In genomic region chr22:50435701-50436115, GRCh38 we compare ENCODE assay signal across 15 cellular contexts. TPM values are rescaled to one million over a fixed set of nuclear protein-coding genes. Genes with fewer than 3 reads are reported as not detected.
DNase-seq lines count a peak whose midpoint lies in the region; ATAC-seq and TF ChIP-seq lines count a peak whose summit lies in the region.
"Had no signal": no experiment of that assay in that cellular context is flagged by ENCODE, and none has a peak within 500 bp of the region (broad histone marks: within the 10 kb centered on the region; RNA-seq: fewer than 3 reads in every experiment).

No MANE protein-coding gene starts in this region.

- H3K9me3 ChIP-seq in mammary epithelial cell (replicated peaks; ENCODE audit: insufficient read depth, low read length): no peaks in the 10 kb centered on the region
- H3K9me3 ChIP-seq: A549, SJSA1 had no signal

- H3K27me3 ChIP-seq in mammary epithelial cell (ENCODE audit: insufficient read depth, low read length): no peaks in the 10 kb centered on the region
- no peaks in the 10 kb centered on the region for H3K27me3 ChIP-seq in foreskin keratinocyte
- H3K27me3 ChIP-seq: SJSA1 had no signal

- H3K79me2 ChIP-seq in mammary epithelial cell (ENCODE audit: insufficient read depth, low read length): no peaks in the 10 kb centered on the region

- H3K4me3 ChIP-seq in mammary epithelial cell (replicated peaks in 1 of 3; ENCODE audit: insufficient read depth in 1 of 3, low read depth in 2 of 3, low read length in 3 of 3): no peak overlapping the region
- H3K4me3 ChIP-seq: A549, SJSA1 had no signal

- H3K36me3 ChIP-seq in mammary epithelial cell (ENCODE audit: insufficient read depth, low read length): peaks cover 3% of the 10 kb centered on the region

- H3K4me1 ChIP-seq in mammary epithelial cell (ENCODE audit: insufficient read depth, low read length) (peaks cover 19% of the 10 kb centered on the region), foreskin keratinocyte (no peaks in the 10 kb centered on the region)
- H3K4me1 ChIP-seq: A549, SJSA1 had no signal

- BruUV-seq in mammary epithelial cell (replicated peaks; lab: Mats Ljungman, UMichigan): no TSS peak

- DNase-seq in Right ventricle myocardium inferior (ENCODE audit: missing footprints) (peak; percentile 15), left ventricle myocardium superior (no peak), mammary epithelial cell (peak; percentile 39), foreskin keratinocyte (peak; percentile 20 to 62), NCI-H1048 (lab: John Stamatoyannopoulos, UW) (no peak)
- no peak for DNase-seq in activated CD4-positive, alpha-beta T cell treated with anti-CD3 and anti-CD28 coated beads, Interleukin-2, amount 50 U/mL, for 4 hours
- no peak for DNase-seq in stimulated activated CD4-positive, alpha-beta T cell treated with anti-CD3 and anti-CD28 coated beads, Interleukin-12 subunit alpha, Interleukin-12 subunit beta, amount 100 ng/mL, for 4 hours
- DNase-seq: CD8-positive, alpha-beta memory T cell; GOT3; NCI-H1694 treated with DMSO at 0.1 percent for 48 hours; NCI-H510A; NCI-H748 treated with DMSO at 0.1 percent for 48 hours had no signal

- CTCF ChIA-PET in mammary epithelial cell (lab: Charles Lee; ENCODE audit: low non-redundant PET): no interaction called here

- no peak for ATAC-seq in Right ventricle myocardium inferior
- no peak for ATAC-seq in left ventricle myocardium superior
- ATAC-seq in foreskin keratinocyte: peak; percentile 26
- ATAC-seq in HG03097 (IDR thresholded peaks at IDR 0.05; ENCODE audit: low FRiP score, unreplicated experiment): no peak
- ATAC-seq: A549 had no signal

- dilution Hi-C loops in mammary epithelial cell (cut with HindIII; ENCODE audit: low sequenced_read_pairs): no loop called here

- intact Hi-C loops in Right ventricle myocardium inferior (cut with DNase I): no loop called here
- intact Hi-C loops in left ventricle myocardium superior (cut with micrococcal nuclease): no loop called here
- intact Hi-C loops in mammary epithelial cell (cut with micrococcal nuclease): loop anchor here (5.0 kb wide), 1 partner anchor 183 kb away; the partner anchor contains the start of gene HDAC10

- WGBS in mammary epithelial cell (ENCODE audit: low coverage, missing lambda C conversion rate): 47% methylated on average over 8 of the region's 10 CpGs

- no peaks in the 10 kb centered on the region for H4K20me1 ChIP-seq in mammary epithelial cell (ENCODE audit: insufficient read depth, low read length)

- no peak overlapping the region for H3K9ac ChIP-seq in mammary epithelial cell (ENCODE audit: insufficient read depth, low read length)

- peak overlapping the region; percentile 32 for H3K4me2 ChIP-seq in mammary epithelial cell (ENCODE audit: insufficient read depth, low read depth, low read length)
- H3K4me2 ChIP-seq: A549 had no signal

- TF ChIP-seq CTCF in mammary epithelial cell (conservative IDR thresholded peaks at IDR 0.05 in 1 of 2, IDR thresholded peaks at IDR 0.05 in 1 of 2; ENCODE audit: extremely low read depth in 1 of 2, insufficient read depth in 1 of 2, low read depth in 1 of 2, low read length in 2 of 2) (no peak), foreskin keratinocyte (conservative IDR thresholded peaks at IDR 0.05) (no peak)

- H3K27ac ChIP-seq in mammary epithelial cell (ENCODE audit: insufficient read depth, low read depth, low read length) (no peak overlapping the region), foreskin keratinocyte (no peak overlapping the region)
- H3K27ac ChIP-seq: A549, SJSA1 had no signal

- in situ Hi-C loops in mammary epithelial cell (cut with MboI; ENCODE audit: low sequenced_read_pairs in 2 of 2): no loop called here

- no peak overlapping the region for H2AFZ ChIP-seq in mammary epithelial cell (ENCODE audit: low read depth, low read length)

RNA-seq across cellular contexts. Expression of gene SBF1, which starts 39.1 kb away (rescaled TPM):
- total RNA-seq in Right ventricle myocardium inferior (47.7 TPM), left ventricle myocardium superior (55.5 TPM), mammary epithelial cell (10 to 100 TPM; 79.0 to 84.5 TPM), foreskin keratinocyte (64.5 and 69.9 TPM in 2 replicates)
- polyA plus RNA-seq in mammary epithelial cell (37.4 TPM), foreskin keratinocyte (42.6 and 48.6 TPM in 2 replicates)
- polyA minus RNA-seq in mammary epithelial cell: 98.1 TPM

RNA-seq across cellular contexts. Expression of gene ADM2, which starts 45.6 kb away (rescaled TPM):
- total RNA-seq in Right ventricle myocardium inferior (not detected), left ventricle myocardium superior (not detected), mammary epithelial cell (10 to 100 TPM; 21.2 to 30.9 TPM), foreskin keratinocyte (0.95 and 2.0 TPM in 2 replicates)
- polyA plus RNA-seq in mammary epithelial cell (1.7 TPM), foreskin keratinocyte (1.4 and 3.0 TPM in 2 replicates)
- 1.1 TPM for polyA minus RNA-seq in mammary epithelial cell

RNA-seq across cellular contexts. Expression of gene MIOX, which starts 51.0 kb away (rescaled TPM):
- not detected for total RNA-seq in Right ventricle myocardium inferior
- not detected for total RNA-seq in left ventricle myocardium superior
- total RNA-seq in mammary epithelial cell: not detected
- not detected for polyA plus RNA-seq in mammary epithelial cell
- not detected for polyA minus RNA-seq in mammary epithelial cell
- not detected in 2 replicates for total RNA-seq in foreskin keratinocyte
- 0.04 TPM in 1 of 2 replicates, not detected in the other for polyA plus RNA-seq in foreskin keratinocyte
- total RNA-seq: SJSA1 had no signal
- polyA plus RNA-seq: CD8-positive, alpha-beta memory T cell had no signal

Comparison
In these comparisons a context has a peak if more than half of its experiments do, and no peak if none do; other contexts are left out.
1. DNase-seq: peak in Right ventricle myocardium inferior (single experiment), mammary epithelial cell (single experiment) and foreskin keratinocyte (2 of 2); none in left ventricle myocardium superior (single experiment), NCI-H1048 (single experiment), activated CD4-positive, alpha-beta T cell treated with anti-CD3 and anti-CD28 coated beads, Interleukin-2, amount 50 U/mL, for 4 hours (0 of 2) and stimulated activated CD4-positive, alpha-beta T cell treated with anti-CD3 and anti-CD28 coated beads, Interleukin-12 subunit alpha, Interleukin-12 subunit beta, amount 100 ng/mL, for 4 hours (single experiment).